In genomic region chr22:50756949-50757491, GRCh38 we compare ENCODE assay signal across 8 cellular contexts. TPM values are rescaled to one million over a fixed set of nuclear protein-coding genes. Genes with fewer than 3 reads are reported as not detected.
DNase-seq lines count a peak whose midpoint lies in the region; TF ChIP-seq lines count a peak whose summit lies in the region.
"Not testable (repeated sequence)": the region's sequence is repeated elsewhere in the genome, so short reads cannot be mapped to it uniquely, and the experiment has no call there.

No MANE protein-coding gene starts in this region.

- intact Hi-C loops in uterus (cut with DNase I; ENCODE audit: low total_unique reads) = not testable (repeated sequence)

- peaks cover 18% of the 10 kb centered on the region for H3K4me1 Mint-ChIP-seq in activated naive CD4-positive, alpha-beta T cell treated with anti-CD3 and anti-CD28 coated beads, Interleukin-2, amount 50 U/mL, for 24 hours

- H3K27me3 ChIP-seq in WERI-Rb-1 (ENCODE audit: insufficient read depth, low read depth, severe bottlenecking); uterus: not testable (repeated sequence)

- not testable (repeated sequence) for H3K9me3 Mint-ChIP-seq in activated naive CD4-positive, alpha-beta T cell treated with anti-CD3 and anti-CD28 coated beads, Interleukin-2, amount 50 U/mL, for 24 hours

- TF ChIP-seq CTCF in GM12875 (IDR thresholded peaks at IDR 0.05; ENCODE audit: borderline replicate concordance, insufficient read depth, low read depth, low read length) (peak; percentile 23; the same call in 1 of the 2 replicates), WERI-Rb-1 (IDR thresholded peaks at IDR 0.05; ENCODE audit: low read depth, low read length) (peak; percentile 38), uterus (IDR thresholded peaks at IDR 0.05) (peak; percentile 29 to 47 (median 37))

- TF ChIP-seq POLR2A in uterus (IDR thresholded peaks at IDR 0.05) = not testable (repeated sequence)

- peak overlapping the region; percentile 96 for H3K4me3 Mint-ChIP-seq in activated naive CD4-positive, alpha-beta T cell treated with anti-CD3 and anti-CD28 coated beads, Interleukin-2, amount 50 U/mL, for 24 hours

- DNase-seq in NCI-H526 (lab: John Stamatoyannopoulos, UW) = peak; percentile 5 to 56
- DNase-seq in WERI-Rb-1 = peak; percentile 59
- DNase-seq in fibroblast of gingiva (ENCODE audit: low read depth) = peak; percentile 26
- peak; percentile 64 for DNase-seq in mesenteric fat pad (ENCODE audit: low spot score)
- DNase-seq in stimulated activated CD4-positive, alpha-beta T cell treated with anti-CD3 and anti-CD28 coated beads, Interleukin-1b, Interleukin-23, amount 100 ng/mL, for 1 hour (ENCODE audit: low read depth in 2 of 2) = peak; percentile 20 to 28
- DNase-seq in uterus = peak; percentile 37 to 42

- H3K9me3 ChIP-seq in WERI-Rb-1 (ENCODE audit: severe bottlenecking); uterus: not testable (repeated sequence)

- not testable (repeated sequence) for H3K4me3 ChIP-seq in GM12875 (ENCODE audit: low read depth, low read length)
- H3K4me3 ChIP-seq in WERI-Rb-1 (ENCODE audit: low read depth, low read length) (peak overlapping the region; percentile 37), uterus (peak overlapping the region; percentile 40 to 46)

- H3K4me1 ChIP-seq in uterus = not testable (repeated sequence)

- H3K27me3 Mint-ChIP-seq in activated naive CD4-positive, alpha-beta T cell treated with anti-CD3 and anti-CD28 coated beads, Interleukin-2, amount 50 U/mL, for 24 hours = not testable (repeated sequence)

- H3K27ac ChIP-seq in WERI-Rb-1 (peak overlapping the region; percentile 67), uterus (peak overlapping the region; percentile 14 to 46)

- H3K36me3 Mint-ChIP-seq in activated naive CD4-positive, alpha-beta T cell treated with anti-CD3 and anti-CD28 coated beads, Interleukin-2, amount 50 U/mL, for 24 hours = not testable (repeated sequence)

- peak overlapping the region; percentile 91 for H3K27ac Mint-ChIP-seq in activated naive CD4-positive, alpha-beta T cell treated with anti-CD3 and anti-CD28 coated beads, Interleukin-2, amount 50 U/mL, for 24 hours

- H3K36me3 ChIP-seq in WERI-Rb-1, uterus: not testable (repeated sequence)

RNA-seq across cellular contexts. Expression of gene ACR, which starts 19.0 kb away (rescaled TPM):
- total RNA-seq in mesenteric fat pad = 4.5 TPM
- total RNA-seq in uterus = 1 to 10 TPM in 1 of 4 donors, under 1 TPM in 1, not detected in 2; 0.35 to 7.9 TPM

RNA-seq across cellular contexts. Expression of gene RABL2B, which starts 26.4 kb away (rescaled TPM):
- total RNA-seq in mesenteric fat pad (21.9 TPM), uterus (10 to 100 TPM in 2 of 4 donors, 1 to 10 TPM in 2; 1.2 to 38.5 (median 11.5) TPM)
